In genomic region chr11:65653229-65654225, GRCh38 we compare ENCODE assay signal across 8 cellular contexts. TPM values are rescaled to one million over a fixed set of nuclear protein-coding genes. Genes with fewer than 3 reads are reported as not detected.
DNase-seq lines count a peak whose midpoint lies in the region; ATAC-seq lines count a peak whose summit lies in the region.

No MANE protein-coding gene starts in this region.

- DNase-seq in Ammon's horn (ENCODE audit: low spot score) (peak; percentile 58), inferior parietal cortex (ENCODE audit: extremely low spot score) (peak; percentile 37)
- DNase-seq in activated naive CD4-positive, alpha-beta T cell treated with anti-CD3 and anti-CD28 coated beads, Interleukin-2, amount 50 U/mL, for 72 hours (ENCODE audit: low spot score in 2 of 2), result no peak
- DNase-seq in stimulated activated naive CD8-positive, alpha-beta T cell treated with anti-CD3 and anti-CD28 coated beads, Interleukin-15, amount 100 ng/mL, for 72 hours, result no peak

- ATAC-seq in HG02678 (IDR thresholded peaks at IDR 0.05; ENCODE audit: unreplicated experiment) (peak; percentile 1), GM21529 (IDR thresholded peaks at IDR 0.05; ENCODE audit: unreplicated experiment) (no peak), HG03378 (IDR thresholded peaks at IDR 0.05; ENCODE audit: unreplicated experiment) (no peak), GM18873 (IDR thresholded peaks at IDR 0.05; ENCODE audit: low FRiP score, unreplicated experiment) (no peak)
- ATAC-seq in activated naive CD4-positive, alpha-beta T cell treated with anti-CD3 and anti-CD28 coated beads, Interleukin-2, amount 50 U/mL, for 72 hours, result no peak
- ATAC-seq in stimulated activated naive CD8-positive, alpha-beta T cell treated with anti-CD3 and anti-CD28 coated beads, Interleukin-15, amount 100 ng/mL, for 72 hours, result peak; percentile 0

- H3K27ac Mint-ChIP-seq in activated naive CD4-positive, alpha-beta T cell treated with anti-CD3 and anti-CD28 coated beads, Interleukin-2, amount 50 U/mL, for 72 hours, result peak overlapping the region; percentile 96 to 98
- peak overlapping the region; percentile 97 for H3K27ac Mint-ChIP-seq in stimulated activated naive CD8-positive, alpha-beta T cell treated with anti-CD3 and anti-CD28 coated beads, Interleukin-15, amount 100 ng/mL, for 72 hours

- H3K4me1 Mint-ChIP-seq in stimulated activated naive CD8-positive, alpha-beta T cell treated with anti-CD3 and anti-CD28 coated beads, Interleukin-15, amount 100 ng/mL, for 72 hours, result peaks cover 75% of the 10 kb centered on the region

- H3K9me3 Mint-ChIP-seq in activated naive CD4-positive, alpha-beta T cell treated with anti-CD3 and anti-CD28 coated beads, Interleukin-2, amount 50 U/mL, for 72 hours, result no peaks in the 10 kb centered on the region
- H3K9me3 Mint-ChIP-seq in stimulated activated naive CD8-positive, alpha-beta T cell treated with anti-CD3 and anti-CD28 coated beads, Interleukin-15, amount 100 ng/mL, for 72 hours, result no peaks in the 10 kb centered on the region

- no peaks in the 10 kb centered on the region for H3K27me3 Mint-ChIP-seq in stimulated activated naive CD8-positive, alpha-beta T cell treated with anti-CD3 and anti-CD28 coated beads, Interleukin-15, amount 100 ng/mL, for 72 hours

- peaks cover 11 to 12% of the 10 kb centered on the region in 2 donors for H3K36me3 Mint-ChIP-seq in activated naive CD4-positive, alpha-beta T cell treated with anti-CD3 and anti-CD28 coated beads, Interleukin-2, amount 50 U/mL, for 72 hours

- peak overlapping the region; percentile 87 to 88 for H3K4me3 Mint-ChIP-seq in stimulated activated naive CD8-positive, alpha-beta T cell treated with anti-CD3 and anti-CD28 coated beads, Interleukin-15, amount 100 ng/mL, for 72 hours

RNA-seq across cellular contexts. Expression of gene RELA, which starts 9.2 kb away (rescaled TPM):
- total RNA-seq in activated naive CD4-positive, alpha-beta T cell treated with anti-CD3 and anti-CD28 coated beads, Interleukin-2, amount 50 U/mL, for 72 hours, result 10 to 100 TPM; 81.7 to 97.8 TPM

RNA-seq across cellular contexts. Expression of gene SIPA1, which starts 15.6 kb away (rescaled TPM):
- 100 to 1,000 TPM; 185 to 203 TPM for total RNA-seq in activated naive CD4-positive, alpha-beta T cell treated with anti-CD3 and anti-CD28 coated beads, Interleukin-2, amount 50 U/mL, for 72 hours

RNA-seq across cellular contexts. Expression of gene PCNX3, which starts 38.0 kb away (rescaled TPM):
- total RNA-seq in activated naive CD4-positive, alpha-beta T cell treated with anti-CD3 and anti-CD28 coated beads, Interleukin-2, amount 50 U/mL, for 72 hours, result 10 to 100 TPM; 34.8 to 48.1 TPM

RNA-seq across cellular contexts. Expression of gene MAP3K11, which starts 39.5 kb away (rescaled TPM):
- total RNA-seq in activated naive CD4-positive, alpha-beta T cell treated with anti-CD3 and anti-CD28 coated beads, Interleukin-2, amount 50 U/mL, for 72 hours, result 10 to 100 TPM; 73.6 to 76.5 TPM

RNA-seq across cellular contexts. Expression of gene KCNK7, which starts 57.9 kb away (rescaled TPM):
- total RNA-seq in activated naive CD4-positive, alpha-beta T cell treated with anti-CD3 and anti-CD28 coated beads, Interleukin-2, amount 50 U/mL, for 72 hours, result under 1 TPM; 0.66 to 0.74 TPM

Comparison
In these comparisons a context has a peak if more than half of its experiments do, and no peak if none do; other contexts are left out.
1. DNase-seq: peak in Ammon's horn (single experiment) and inferior parietal cortex (single experiment); none in activated naive CD4-positive, alpha-beta T cell treated with anti-CD3 and anti-CD28 coated beads, Interleukin-2, amount 50 U/mL, for 72 hours (0 of 2) and stimulated activated naive CD8-positive, alpha-beta T cell treated with anti-CD3 and anti-CD28 coated beads, Interleukin-15, amount 100 ng/mL, for 72 hours (0 of 2).
2. ATAC-seq: peak in HG02678 (single experiment) and stimulated activated naive CD8-positive, alpha-beta T cell treated with anti-CD3 and anti-CD28 coated beads, Interleukin-15, amount 100 ng/mL, for 72 hours (single experiment); none in activated naive CD4-positive, alpha-beta T cell treated with anti-CD3 and anti-CD28 coated beads, Interleukin-2, amount 50 U/mL, for 72 hours (0 of 2), GM21529 (single experiment), HG03378 (single experiment) and GM18873 (single experiment).